ENCODE assay signal across 14 cellular contexts in the genomic region with DNA sequence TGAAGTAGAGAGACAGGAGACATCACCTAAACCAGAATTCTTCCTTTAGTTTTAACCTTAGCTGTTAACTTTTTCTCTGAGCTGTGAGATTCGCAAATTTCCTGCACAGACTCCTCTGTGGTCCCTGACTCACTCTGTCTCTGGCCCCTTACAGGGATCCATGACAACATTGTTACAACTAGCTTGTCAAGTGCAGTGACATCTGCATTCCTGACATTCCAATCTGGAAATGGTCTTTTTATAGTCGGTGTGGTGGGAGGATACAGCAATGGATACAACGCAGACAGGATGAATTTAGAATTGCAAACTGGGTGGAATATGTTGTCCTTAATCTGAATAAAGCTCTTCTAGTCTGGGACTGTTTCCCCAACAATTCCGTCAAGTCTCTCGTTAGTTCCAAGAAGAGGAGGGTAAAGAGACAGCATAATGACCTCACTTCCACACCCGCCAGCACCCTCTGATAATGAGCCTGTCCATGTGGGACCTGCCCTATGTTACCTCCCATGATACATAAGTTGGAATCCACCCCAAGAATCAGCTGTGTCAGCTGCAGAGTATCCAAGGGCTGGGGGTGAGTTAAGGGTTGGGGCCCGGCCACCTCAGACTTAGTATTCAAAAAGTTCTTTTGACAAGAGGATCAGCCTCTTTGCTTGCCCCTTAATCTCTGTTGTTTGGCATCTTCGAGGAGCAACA. TPM values are rescaled to one million over a fixed set of nuclear protein-coding genes. Genes with fewer than 3 reads are reported as not detected.
DNase-seq lines count a peak whose midpoint lies in the region; ATAC-seq and TF ChIP-seq lines count a peak whose summit lies in the region.
"Had no signal": no experiment of that assay in that cellular context is flagged by ENCODE, and none has a peak within 500 bp of the region (broad histone marks: within the 10 kb centered on the region; RNA-seq: fewer than 3 reads in every experiment).

No MANE protein-coding gene starts in this region.

- H3K4me3 ChIP-seq in SK-N-SH (ENCODE audit: low read depth in 2 of 2, low read length in 1 of 2) (no peak overlapping the region), heart right ventricle (no peak overlapping the region), upper lobe of right lung (no peak overlapping the region)
- H3K4me3 ChIP-seq: stomach had no signal

- H3K27ac ChIP-seq in SK-N-SH (ENCODE audit: low read depth in 2 of 2, low read length in 1 of 2) (no peak overlapping the region), heart right ventricle (peak overlapping the region in 6 of 10 donors; percentile 50 to 79 (median 72)), RWPE1 (no peak overlapping the region), upper lobe of right lung (no peak overlapping the region)
- H3K27ac ChIP-seq: stomach had no signal

- intact Hi-C loops in heart right ventricle (cut with DNase I) (no loop called here), upper lobe of right lung (cut with DNase I) (no loop called here)

- no peaks in the 10 kb centered on the region for H3K79me2 ChIP-seq in SK-N-SH (ENCODE audit: insufficient read depth)

- WGBS in SK-N-SH (ENCODE audit: low lambda C conversion rate), result 17% methylated on average over 8 of the region's 8 CpGs
- 33% methylated on average over 8 of the region's 8 CpGs for WGBS in heart right ventricle, 2 donors

- no peaks in the 10 kb centered on the region for H3K9me2 ChIP-seq in SK-N-SH

- TF ChIP-seq EP300 in SK-N-SH (IDR thresholded peaks at IDR 0.05; ENCODE audit: borderline replicate concordance in 1 of 2, low read depth in 1 of 2, low read length in 1 of 2), result no peak

- no peaks in the 10 kb centered on the region for H3K9me3 ChIP-seq in SK-N-SH
- H3K9me3 ChIP-seq in heart right ventricle, result no peaks in the 10 kb centered on the region
- no peaks in the 10 kb centered on the region for H3K9me3 ChIP-seq in upper lobe of right lung
- H3K9me3 ChIP-seq: stomach had no signal

- no peak overlapping the region for H3K9ac ChIP-seq in SK-N-SH

- CTCF ChIA-PET in SK-N-SH (lab: Yijun Ruan, JAX), result interaction anchor here (0.7 to 8.1 kb wide), 6 partner anchors 12 to 133 kb away, joined by 3 to 45 read pairs (median 4); no protein-coding TSS in a partner anchor
- CTCF ChIA-PET in RWPE1 (lab: Yijun Ruan, JAX), result interaction anchor here (0.8 kb wide), 1 partner anchor 10 kb away, joined by 3 read pairs; no protein-coding TSS in a partner anchor

- POLR2A ChIA-PET in SK-N-SH (lab: Yijun Ruan, JAX) (no interaction called here), RWPE1 (lab: Yijun Ruan, JAX; ENCODE audit: low non-redundant PET) (no interaction called here)

- 0 out of 2 replicates have a peak overlapping the region, but pooled peaks have one; percentile 16 for H3K4me2 ChIP-seq in SK-N-SH

- peak; percentile 28 for DNase-seq in GM04504 (ENCODE audit: low read depth)
- DNase-seq in SK-N-SH, result no peak
- peak in 1 of 2 donors; percentile 17 for DNase-seq in heart right ventricle
- peak; percentile 91 for DNase-seq in renal cortical epithelial cell (ENCODE audit: low read depth)
- no peak for DNase-seq in HuH-7 (ENCODE audit: low spot score)
- no peak for DNase-seq in RWPE1 (ENCODE audit: low spot score)
- no peak for DNase-seq in upper lobe of right lung
- DNase-seq: activated CD4-positive, alpha-beta T cell treated with anti-CD3 and anti-CD28 coated beads, Interleukin-2, amount 50 U/mL, for 48 hours; effector CD4-positive, alpha-beta T cell; NCI-H526; stimulated activated CD4-positive, alpha-beta T cell treated with anti-CD3 and anti-CD28 coated beads, Interleukin-2, amount 100 ng/mL, for 24 hours; stomach had no signal

- peak overlapping the region; percentile 41; the same call in 1 of the 2 replicates for H2AFZ ChIP-seq in SK-N-SH (ENCODE audit: low read depth)

- TF ChIP-seq CTCF in SK-N-SH (IDR thresholded peaks at IDR 0.05) (no peak), heart right ventricle (IDR thresholded peaks at IDR 0.05) (no peak), RWPE1 (conservative IDR thresholded peaks at IDR 0.05; ENCODE audit: low read depth) (no peak), upper lobe of right lung (IDR thresholded peaks at IDR 0.05) (no peak)

- TF ChIP-seq RAD21 in SK-N-SH (IDR thresholded peaks at IDR 0.05; ENCODE audit: low read length), result no peak

- H3K4me1 ChIP-seq in SK-N-SH (ENCODE audit: control insufficient read depth in 1 of 2, insufficient read depth in 2 of 2, low read depth in 1 of 2, low read length in 1 of 2) (no peaks in the 10 kb centered on the region), heart right ventricle (peaks cover 0 to 28% (median 14%) of the 10 kb centered on the region in 9 donors), upper lobe of right lung (no peaks in the 10 kb centered on the region)

- H3F3A ChIP-seq in SK-N-SH (replicated peaks; ENCODE audit: insufficient read depth), result no peaks in the 10 kb centered on the region

- no peaks in the 10 kb centered on the region for H4K20me1 ChIP-seq in SK-N-SH (ENCODE audit: insufficient read depth)

- H3K36me3 ChIP-seq in SK-N-SH (replicated peaks in 1 of 2; ENCODE audit: control insufficient read depth in 1 of 2, insufficient read depth in 2 of 2, low read length in 1 of 2) (no peaks in the 10 kb centered on the region), heart right ventricle (no peaks in the 10 kb centered on the region), upper lobe of right lung (no peaks in the 10 kb centered on the region)
- H3K36me3 ChIP-seq: stomach had no signal

- peak; percentile 57 to 92 (median 81) for ATAC-seq in heart right ventricle
- ATAC-seq in GM18909 (IDR thresholded peaks at IDR 0.05; ENCODE audit: poor library complexity, unreplicated experiment), result no peak
- ATAC-seq in upper lobe of right lung, result no peak
- ATAC-seq: activated naive CD4-positive, alpha-beta T cell treated with anti-CD3 and anti-CD28 coated beads, Interleukin-2, amount 50 U/mL, for 72 hours had no signal

- H3K27me3 ChIP-seq in SK-N-SH (ENCODE audit: insufficient read depth), result peaks cover 12% of the 10 kb centered on the region; the same call in 1 of the 2 replicates
- H3K27me3 ChIP-seq in heart right ventricle, result peaks cover 0 to 23% (median 9%) of the 10 kb centered on the region in 7 donors
- peaks cover 14% of the 10 kb centered on the region for H3K27me3 ChIP-seq in upper lobe of right lung

TF ChIP-seq in SK-N-SH, 30 proteins besides CTCF, POLR2A, EP300 and RAD21:
- TF ChIP-seq FOXM1 (IDR thresholded peaks at IDR 0.05; ENCODE audit: low read depth), result no peak
- TF ChIP-seq USF2 (IDR thresholded peaks at IDR 0.05; ENCODE audit: borderline replicate concordance, low read depth, low read length), result no peak
- no peak for TF ChIP-seq JUND (IDR thresholded peaks at IDR 0.05)
- no peak for TF ChIP-seq MXI1 (IDR thresholded peaks at IDR 0.05; ENCODE audit: low read depth, low read length)
- TF ChIP-seq RFX5 (IDR thresholded peaks at IDR 0.05; ENCODE audit: low read length), result no peak
- TF ChIP-seq, protein P1, sequence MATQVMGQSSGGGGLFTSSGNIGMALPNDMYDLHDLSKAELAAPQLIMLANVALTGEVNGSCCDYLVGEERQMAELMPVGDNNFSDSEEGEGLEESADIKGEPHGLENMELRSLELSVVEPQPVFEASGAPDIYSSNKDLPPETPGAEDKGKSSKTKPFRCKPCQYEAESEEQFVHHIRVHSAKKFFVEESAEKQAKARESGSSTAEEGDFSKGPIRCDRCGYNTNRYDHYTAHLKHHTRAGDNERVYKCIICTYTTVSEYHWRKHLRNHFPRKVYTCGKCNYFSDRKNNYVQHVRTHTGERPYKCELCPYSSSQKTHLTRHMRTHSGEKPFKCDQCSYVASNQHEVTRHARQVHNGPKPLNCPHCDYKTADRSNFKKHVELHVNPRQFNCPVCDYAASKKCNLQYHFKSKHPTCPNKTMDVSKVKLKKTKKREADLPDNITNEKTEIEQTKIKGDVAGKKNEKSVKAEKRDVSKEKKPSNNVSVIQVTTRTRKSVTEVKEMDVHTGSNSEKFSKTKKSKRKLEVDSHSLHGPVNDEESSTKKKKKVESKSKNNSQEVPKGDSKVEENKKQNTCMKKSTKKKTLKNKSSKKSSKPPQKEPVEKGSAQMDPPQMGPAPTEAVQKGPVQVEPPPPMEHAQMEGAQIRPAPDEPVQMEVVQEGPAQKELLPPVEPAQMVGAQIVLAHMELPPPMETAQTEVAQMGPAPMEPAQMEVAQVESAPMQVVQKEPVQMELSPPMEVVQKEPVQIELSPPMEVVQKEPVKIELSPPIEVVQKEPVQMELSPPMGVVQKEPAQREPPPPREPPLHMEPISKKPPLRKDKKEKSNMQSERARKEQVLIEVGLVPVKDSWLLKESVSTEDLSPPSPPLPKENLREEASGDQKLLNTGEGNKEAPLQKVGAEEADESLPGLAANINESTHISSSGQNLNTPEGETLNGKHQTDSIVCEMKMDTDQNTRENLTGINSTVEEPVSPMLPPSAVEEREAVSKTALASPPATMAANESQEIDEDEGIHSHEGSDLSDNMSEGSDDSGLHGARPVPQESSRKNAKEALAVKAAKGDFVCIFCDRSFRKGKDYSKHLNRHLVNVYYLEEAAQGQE (IDR thresholded peaks at IDR 0.05; ENCODE audit: low read depth, low read length), result no peak

RNA-seq across cellular contexts. Expression of gene ILDR2, which starts 49.4 kb away (rescaled TPM):
- polyA plus RNA-seq in SK-N-SH (2012; rRNA removed) (0.05 and 0.24 TPM in 2 replicates), heart right ventricle (under 1 TPM; 0.29 to 0.80 TPM)
- 0.09 and 0.14 TPM in 2 replicates for polyA plus RNA-seq in SK-N-SH (2012; cell fraction: cytosol; rRNA removed)
- polyA plus RNA-seq in SK-N-SH (2012; cell fraction: nucleus; rRNA removed), result 0.06 and 0.10 TPM in 2 replicates
- total RNA-seq in heart right ventricle (10 to 100 TPM in 1 of 10 donors, 1 to 10 TPM in 9; 3.1 to 12.6 (median 5.1) TPM), renal cortical epithelial cell (4.7 and 17.5 TPM in 2 replicates), upper lobe of right lung (0.98 TPM)

RNA-seq across cellular contexts. Expression of gene TADA1, which starts 49.9 kb away (rescaled TPM):
- polyA plus RNA-seq in SK-N-SH (2012; rRNA removed) (9.3 and 13.6 TPM in 2 replicates), heart right ventricle (1 to 10 TPM; 6.0 to 7.7 TPM)
- polyA plus RNA-seq in SK-N-SH (2012; cell fraction: cytosol; rRNA removed), result 12.5 and 12.7 TPM in 2 replicates
- polyA plus RNA-seq in SK-N-SH (2012; cell fraction: nucleus; rRNA removed), result 12.3 and 16.7 TPM in 2 replicates
- total RNA-seq in heart right ventricle (10 to 100 TPM in 3 of 10 donors, 1 to 10 TPM in 7; 7.5 to 12.8 (median 9.2) TPM), renal cortical epithelial cell (21.1 and 22.9 TPM in 2 replicates), upper lobe of right lung (9.5 TPM)

Comparison
In these comparisons a context has a peak if more than half of its experiments do, and no peak if none do; other contexts are left out.
1. DNase-seq: peak in GM04504 (single experiment) and renal cortical epithelial cell (single experiment); none in SK-N-SH (single experiment), HuH-7 (single experiment), RWPE1 (single experiment) and upper lobe of right lung (single experiment).
2. H3K27ac ChIP-seq: peak in heart right ventricle (6 of 10); none in SK-N-SH (0 of 2), RWPE1 (single experiment) and upper lobe of right lung (single experiment).
3. ATAC-seq: peak in heart right ventricle (8 of 8); none in GM18909 (single experiment) and upper lobe of right lung (single experiment).